Comparison of ENCODE assay signal across 23 cellular contexts in genomic region chr16:57216968-57217367, GRCh38.
"Had no signal": no experiment of that assay in that cellular context is flagged by ENCODE, and none has a peak within 500 bp of the region (broad histone marks: within the 10 kb centered on the region; RNA-seq: fewer than 3 reads in every experiment).

No MANE protein-coding gene starts in this region.

- H3K27ac ChIP-seq: HL-60, SJSA1, SK-N-MC had no signal

- DNase-seq: Karpas-422, KG1, MG63, NCI-H1092 treated with DMSO at 0.1 percent for 48 hours, NCI-H1436, NCI-H187, NCI-H2029, NCI-H2081 treated with DMSO at 0.1 percent for 48 hours, NCI-H2171, NCI-H226, NCI-H446, NCI-H510A, NCI-H524 treated with DMSO at 0.1 percent for 48 hours, NCI-H69, NCI-H774, Right ventricle myocardium superior, RPMI8226, SIG-M5 had no signal

- FAIRE-seq: HTR-8/SVneo, RCC 7860 had no signal

- H3K27me3 ChIP-seq: MG63, SJSA1 had no signal

- H3K4me3 ChIP-seq: MG63, SJSA1, SK-N-MC had no signal

- H3K9me3 ChIP-seq: SJSA1 had no signal

- H3K4me1 ChIP-seq: SJSA1 had no signal
